In genomic region chr10:3792710-3793219, GRCh38 we compare ENCODE assay signal across 15 cellular contexts. TPM values are rescaled to one million over a fixed set of nuclear protein-coding genes. Genes with fewer than 3 reads are reported as not detected.
DNase-seq lines count a peak whose midpoint lies in the region; TF ChIP-seq lines count a peak whose summit lies in the region.
"Had no signal": no experiment of that assay in that cellular context is flagged by ENCODE, and none has a peak within 500 bp of the region (broad histone marks: within the 10 kb centered on the region; RNA-seq: fewer than 3 reads in every experiment).

No MANE protein-coding gene starts in this region.

- peaks cover 22% of the 10 kb centered on the region for H3K4me1 ChIP-seq in OCI-LY3 (ENCODE audit: low read length)
- H3K4me1 ChIP-seq in endodermal cell (ENCODE audit: control insufficient read depth, insufficient read depth, low read length), result no peaks in the 10 kb centered on the region
- H3K4me1 ChIP-seq in thyroid gland, result no peaks in the 10 kb centered on the region
- no peaks in the 10 kb centered on the region for H3K4me1 ChIP-seq in BE2C
- H3K4me1 ChIP-seq: Peyer's patch had no signal

- POLR2A ChIA-PET in activated CD4-positive, alpha-beta memory T cell treated with anti-CD3 and anti-CD28 coated beads for 36 hours (lab: Charles Lee), result interaction anchor here (0.8 to 5.2 kb wide), 3 partner anchors 8 to 31 kb away, joined by 3 to 47 read pairs (median 5); partner anchors contain the start of gene KLF6
- POLR2A ChIA-PET in activated CD4-positive, alpha-beta memory T cell treated with anti-CD3 and anti-CD28 coated beads, Interleukin-2, amount 10 ng/mL, durations not matched to agents 7 days and 5 days (lab: Charles Lee), result interaction anchor here (1.7 to 4.8 kb wide), 2 partner anchors 9 to 17 kb away, joined by 4 to 70 read pairs; partner anchors contain the start of gene KLF6

- WGBS in endodermal cell (ENCODE audit: insufficient coverage in 1 of 2, insufficient read length in 1 of 2), 2 experiments, result 64 to 83% methylated on average over 4 of the region's 4 CpGs
- WGBS in thyroid gland, 2 donors, result 66 to 77% methylated on average over 4 of the region's 4 CpGs

- no peaks in the 10 kb centered on the region for H3K27me3 Mint-ChIP-seq in activated CD4-positive, alpha-beta memory T cell treated with anti-CD3 and anti-CD28 coated beads for 36 hours
- peaks cover 10% of the 10 kb centered on the region for H3K27me3 Mint-ChIP-seq in activated CD4-positive, alpha-beta memory T cell treated with anti-CD3 and anti-CD28 coated beads, Interleukin-2, amount 10 ng/mL, durations not matched to agents 7 days and 5 days
- no peaks in the 10 kb centered on the region for H3K27me3 Mint-ChIP-seq in endodermal cell (ENCODE audit: insufficient read depth)

- peak overlapping the region; percentile 42 for H3K4me2 ChIP-seq in OCI-LY3 (ENCODE audit: low read length)

- DNase-seq in activated CD4-positive, alpha-beta memory T cell treated with anti-CD3 and anti-CD28 coated beads for 36 hours, result no peak
- no peak for DNase-seq in activated CD4-positive, alpha-beta memory T cell treated with anti-CD3 and anti-CD28 coated beads, Interleukin-2, amount 10 ng/mL, durations not matched to agents 7 days and 5 days
- no peak for DNase-seq in endodermal cell
- DNase-seq in thyroid gland, result no peak
- no peak for DNase-seq in stimulated activated CD4-positive, alpha-beta T cell treated with anti-CD3 and anti-CD28 coated beads, Interleukin-4, amount 100 ng/mL, for 24 hours
- no peak for DNase-seq in posterior vena cava (ENCODE audit: low spot score)
- DNase-seq in BE2C, result no peak
- DNase-seq: Caco-2, NCI-H1092 treated with DMSO at 0.1 percent for 48 hours, NCI-H1694 treated with DMSO at 0.1 percent for 48 hours, NCI-H345, NCI-H526 treated with DMSO at 0.1 percent for 48 hours, Peyer's patch, Right ventricle myocardium superior had no signal

- H3K4me1 Mint-ChIP-seq in activated CD4-positive, alpha-beta memory T cell treated with anti-CD3 and anti-CD28 coated beads for 36 hours (ENCODE audit: low read depth), result peaks cover 39% of the 10 kb centered on the region
- H3K4me1 Mint-ChIP-seq in activated CD4-positive, alpha-beta memory T cell treated with anti-CD3 and anti-CD28 coated beads, Interleukin-2, amount 10 ng/mL, durations not matched to agents 7 days and 5 days, result peaks cover 3% of the 10 kb centered on the region
- peaks cover 15% of the 10 kb centered on the region for H3K4me1 Mint-ChIP-seq in endodermal cell

- CTCF ChIA-PET in activated CD4-positive, alpha-beta memory T cell treated with anti-CD3 and anti-CD28 coated beads for 36 hours (lab: Charles Lee), result no interaction called here
- CTCF ChIA-PET in activated CD4-positive, alpha-beta memory T cell treated with anti-CD3 and anti-CD28 coated beads, Interleukin-2, amount 10 ng/mL, durations not matched to agents 7 days and 5 days (lab: Charles Lee), result no interaction called here

- peaks cover 30% of the 10 kb centered on the region for H3K9me3 Mint-ChIP-seq in activated CD4-positive, alpha-beta memory T cell treated with anti-CD3 and anti-CD28 coated beads for 36 hours
- peaks cover 32% of the 10 kb centered on the region for H3K9me3 Mint-ChIP-seq in activated CD4-positive, alpha-beta memory T cell treated with anti-CD3 and anti-CD28 coated beads, Interleukin-2, amount 10 ng/mL, durations not matched to agents 7 days and 5 days
- H3K9me3 Mint-ChIP-seq in endodermal cell, result peaks cover 17% of the 10 kb centered on the region

- H3K27me3 ChIP-seq in OCI-LY3 (ENCODE audit: low read depth, low read length) (no peaks in the 10 kb centered on the region), endodermal cell (ENCODE audit: control insufficient read depth, insufficient read depth, low read length, poor library complexity, severe bottlenecking) (no peaks in the 10 kb centered on the region), thyroid gland (no peaks in the 10 kb centered on the region), BE2C (no peaks in the 10 kb centered on the region)
- H3K27me3 ChIP-seq: Peyer's patch had no signal

- peak overlapping the region; percentile 15 for H3K27ac Mint-ChIP-seq in activated CD4-positive, alpha-beta memory T cell treated with anti-CD3 and anti-CD28 coated beads for 36 hours
- no peak overlapping the region for H3K27ac Mint-ChIP-seq in activated CD4-positive, alpha-beta memory T cell treated with anti-CD3 and anti-CD28 coated beads, Interleukin-2, amount 10 ng/mL, durations not matched to agents 7 days and 5 days
- H3K27ac Mint-ChIP-seq in endodermal cell, result no peak overlapping the region

- TF ChIP-seq CTCF in OCI-LY3 (IDR thresholded peaks at IDR 0.05; ENCODE audit: low read depth, low read length) (no peak), endodermal cell (conservative IDR thresholded peaks at IDR 0.05) (no peak), thyroid gland (IDR thresholded peaks at IDR 0.05) (no peak), BE2C (IDR thresholded peaks at IDR 0.05; ENCODE audit: low read depth, low read length) (no peak)

- H3K9me3 ChIP-seq in OCI-LY3 (ENCODE audit: insufficient read depth, low read length) (no peaks in the 10 kb centered on the region), endodermal cell (ENCODE audit: control insufficient read depth, low read length) (peaks cover 15% of the 10 kb centered on the region), thyroid gland (no peaks in the 10 kb centered on the region), BE2C (no peaks in the 10 kb centered on the region)
- H3K9me3 ChIP-seq: Peyer's patch had no signal

- no peak for TF ChIP-seq POLR2A in thyroid gland (IDR thresholded peaks at IDR 0.05)

- H3K79me2 ChIP-seq in OCI-LY3 (ENCODE audit: low read length), result no peaks in the 10 kb centered on the region

- H3K36me3 Mint-ChIP-seq in activated CD4-positive, alpha-beta memory T cell treated with anti-CD3 and anti-CD28 coated beads for 36 hours, result peaks cover 11% of the 10 kb centered on the region
- H3K36me3 Mint-ChIP-seq in activated CD4-positive, alpha-beta memory T cell treated with anti-CD3 and anti-CD28 coated beads, Interleukin-2, amount 10 ng/mL, durations not matched to agents 7 days and 5 days (ENCODE audit: low read depth), result peaks cover 32% of the 10 kb centered on the region
- H3K36me3 Mint-ChIP-seq in endodermal cell (ENCODE audit: low read depth), result no peaks in the 10 kb centered on the region

- no peak overlapping the region for H2AFZ ChIP-seq in OCI-LY3 (ENCODE audit: low read depth, low read length)

- H4K20me1 ChIP-seq in OCI-LY3 (ENCODE audit: insufficient read depth, low read length), result no peaks in the 10 kb centered on the region

- intact Hi-C loops in activated CD4-positive, alpha-beta memory T cell treated with anti-CD3 and anti-CD28 coated beads for 36 hours (cut with micrococcal nuclease), result no loop called here
- intact Hi-C loops in thyroid gland (cut with DNase I), result no loop called here
- intact Hi-C loops in posterior vena cava (cut with DNase I), result no loop called here

- H3K27ac ChIP-seq in OCI-LY3 (ENCODE audit: low read length), result no peak overlapping the region; the same call in 1 of the 2 replicates
- H3K27ac ChIP-seq in endodermal cell (ENCODE audit: low read depth, low read length), result peak overlapping the region; percentile 13
- H3K27ac ChIP-seq in thyroid gland, result peak overlapping the region in 2 of 3 donors; percentile 6 to 53
- H3K27ac ChIP-seq: Peyer's patch had no signal

- H3K4me3 ChIP-seq in OCI-LY3 (ENCODE audit: low read length) (no peak overlapping the region), endodermal cell (ENCODE audit: low read length) (no peak overlapping the region), thyroid gland (replicated peaks in 1 of 3) (no peak overlapping the region), BE2C (ENCODE audit: low read depth, low read length) (no peak overlapping the region)
- H3K4me3 ChIP-seq: Peyer's patch had no signal

- no peak overlapping the region for H3K4me3 Mint-ChIP-seq in activated CD4-positive, alpha-beta memory T cell treated with anti-CD3 and anti-CD28 coated beads for 36 hours
- H3K4me3 Mint-ChIP-seq in activated CD4-positive, alpha-beta memory T cell treated with anti-CD3 and anti-CD28 coated beads, Interleukin-2, amount 10 ng/mL, durations not matched to agents 7 days and 5 days, result no peak overlapping the region
- H3K4me3 Mint-ChIP-seq in endodermal cell, result no peak overlapping the region

- no peak overlapping the region for H3K9ac ChIP-seq in OCI-LY3 (ENCODE audit: low read length)
- H3K9ac ChIP-seq in endodermal cell (ENCODE audit: extremely low read depth, low read length, poor library complexity, severe bottlenecking), result no peak overlapping the region

- H3K36me3 ChIP-seq in OCI-LY3 (replicated peaks; ENCODE audit: low read depth, low read length) (no peaks in the 10 kb centered on the region), endodermal cell (ENCODE audit: control insufficient read depth, insufficient read depth, low read length) (no peaks in the 10 kb centered on the region), thyroid gland (no peaks in the 10 kb centered on the region), BE2C (no peaks in the 10 kb centered on the region)
- H3K36me3 ChIP-seq: Peyer's patch had no signal

RNA-seq across cellular contexts. Expression of gene KLF6, which starts 7.8 kb away (rescaled TPM):
- 100 to 1,000 TPM; 144 to 151 TPM for total RNA-seq in activated CD4-positive, alpha-beta memory T cell treated with anti-CD3 and anti-CD28 coated beads for 36 hours
- total RNA-seq in activated CD4-positive, alpha-beta memory T cell treated with anti-CD3 and anti-CD28 coated beads, Interleukin-2, amount 10 ng/mL, durations not matched to agents 7 days and 5 days, result 100 to 1,000 TPM; 220 to 228 TPM
- total RNA-seq in endodermal cell (10 to 100 TPM; 59.0 to 71.2 TPM), thyroid gland (100 to 1,000 TPM in 2 of 4 donors, 10 to 100 TPM in 2; 50.4 to 166 (median 103) TPM), posterior vena cava (100 to 1,000 TPM; 183 to 493 TPM)
- 36.4 TPM for polyA plus RNA-seq in endodermal cell (2013, experiment 1 of 2)
- polyA plus RNA-seq in endodermal cell (2013, experiment 2 of 2), result 43.6 TPM
- 56.1 TPM for polyA plus RNA-seq in BE2C (2012; ENCODE audit: insufficient read depth, insufficient read length, low read depth)
